Comparison of ENCODE assay signal across 11 cellular contexts in the genomic region with DNA sequence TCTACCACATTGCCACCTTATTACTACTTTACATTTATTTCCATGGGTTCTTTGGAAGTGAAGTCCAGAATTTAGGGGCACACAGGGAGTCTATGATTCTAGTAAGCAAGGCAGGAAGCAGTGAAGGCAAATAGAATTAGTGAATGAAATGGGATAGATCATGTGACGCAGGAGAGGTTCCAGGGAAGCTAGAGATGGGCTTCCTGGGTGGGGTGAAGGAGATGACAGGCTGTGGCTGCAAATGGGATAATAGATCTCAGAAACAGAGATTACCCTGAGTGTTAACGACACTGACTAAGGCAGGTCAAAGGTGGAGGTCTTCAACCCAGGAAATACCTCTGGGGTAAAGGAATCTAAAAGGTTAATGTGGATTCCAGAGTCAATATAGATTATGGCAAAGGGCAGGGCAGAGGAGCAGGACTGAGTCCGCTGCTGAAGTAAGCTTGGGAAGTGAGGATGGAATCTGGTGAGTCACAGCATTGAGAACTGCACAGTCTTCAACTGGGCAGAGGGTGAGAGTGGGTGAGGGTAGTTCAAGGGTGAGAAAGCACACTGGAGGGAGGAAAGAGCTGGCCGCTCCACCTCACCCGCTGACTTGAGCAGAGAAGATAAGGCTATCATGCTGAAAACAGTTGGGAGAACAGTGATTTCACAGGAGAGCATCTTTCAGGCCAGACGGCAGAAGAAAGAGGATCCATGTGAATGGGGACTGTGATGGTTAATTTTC.
DNase-seq lines count a peak whose midpoint lies in the region; ATAC-seq, FAIRE-seq and TF ChIP-seq lines count a peak whose summit lies in the region.
"Had no signal": no experiment of that assay in that cellular context is flagged by ENCODE, and none has a peak within 500 bp of the region (broad histone marks: within the 10 kb centered on the region; RNA-seq: fewer than 3 reads in every experiment).

No MANE protein-coding gene starts in this region.

- peak overlapping the region; percentile 56 for H3K4me2 ChIP-seq in K562 (ENCODE audit: insufficient read depth, low read length)

- no peaks in the 10 kb centered on the region for H3K36me3 ChIP-seq in K562 (ENCODE audit: control insufficient read depth, insufficient read depth, low read length)
- H3K36me3 ChIP-seq in kidney epithelial cell (ENCODE audit: control insufficient read depth, insufficient read depth, low read length), result no peaks in the 10 kb centered on the region

- POLR2A ChIA-PET in K562 (lab: Yijun Ruan, JAX), result interaction anchor here (0.8 to 1.5 kb wide), 4 partner anchors 11 to 230 kb away, joined by 3 to 4 read pairs (median 4); no protein-coding TSS in a partner anchor

- 1% methylated on average over 6 of the region's 6 CpGs for WGBS in K562 (ENCODE audit: insufficient coverage, low coverage, missing lambda C conversion rate)

- intact Hi-C loops in K562 (cut with micrococcal nuclease), result loop anchor here (2.0 kb wide), 1 partner anchor 70 kb away; no protein-coding TSS in a partner anchor

- no peaks in the 10 kb centered on the region for H3K79me2 ChIP-seq in K562 (ENCODE audit: control insufficient read depth, insufficient read depth, low read length)

- peaks cover 15 to 55% of the 10 kb centered on the region in 2 experiments for H3K4me1 ChIP-seq in K562 (replicated peaks in 1 of 2; ENCODE audit: control insufficient read depth in 2 of 2, insufficient read depth in 2 of 2, low read length in 2 of 2)

- TF ChIP-seq RAD21 in K562 (CRISPR knock-in tag; conservative IDR thresholded peaks at IDR 0.05 in 1 of 2, IDR thresholded peaks at IDR 0.05 in 1 of 2), result peak in 1 of 2 experiments; percentile 24; a peak in 2 of 4 replicates

- H3K27ac ChIP-seq in K562 (ENCODE audit: extremely low read depth, low read depth, low read length), result no peak overlapping the region; the same call in 2 of the 3 replicates

- no peaks in the 10 kb centered on the region for H3K9me3 ChIP-seq in K562 (replicated peaks; ENCODE audit: control insufficient read depth, insufficient read depth, low read depth, low read length)

- peak; percentile 68 for ATAC-seq in K562
- ATAC-seq in HG02938 (IDR thresholded peaks at IDR 0.05; ENCODE audit: unreplicated experiment), result no peak
- no peak for ATAC-seq in HG02678 (IDR thresholded peaks at IDR 0.05; ENCODE audit: unreplicated experiment)

- peak; percentile 91 for TF ChIP-seq EP300 in K562 (IDR thresholded peaks at IDR 0.05; ENCODE audit: low read length)

- peak; percentile 38 for FAIRE-seq in HTR-8/SVneo (lab: Jason Lieb, UNC)
- FAIRE-seq in K562 (lab: Jason Lieb, UNC), result peak; percentile 82

- H4K20me1 ChIP-seq in K562 (replicated peaks; ENCODE audit: control insufficient read depth, insufficient read depth, low read length), result no peaks in the 10 kb centered on the region

- TF ChIP-seq CTCF in K562 (IDR thresholded peaks at IDR 0.05 in 2 of 3, conservative IDR thresholded peaks at IDR 0.05 in 1 of 3; ENCODE audit: insufficient read depth in 2 of 3, low read depth in 1 of 3, low read length in 3 of 3), result no peak
- no peak for TF ChIP-seq CTCF in kidney epithelial cell (IDR thresholded peaks at IDR 0.05; ENCODE audit: insufficient read depth, low read length, poor library complexity, severe bottlenecking)

- no peak overlapping the region; the same call in 1 of the 2 replicates for H2AFZ ChIP-seq in K562 (ENCODE audit: low read depth, low read length)

- DNase-seq in ACHN (peak; percentile 73), HTR-8/SVneo (ENCODE audit: insufficient read length, low spot score) (peak; percentile 18), K562 (ENCODE audit: extremely low read depth in 1 of 4, low spot score in 3 of 4) (peak; percentile 63 to 87 (median 69)), kidney epithelial cell (ENCODE audit: low read depth) (peak; percentile 43), NCI-H446 (lab: John Stamatoyannopoulos, UW) (no peak), NCI-H748 treated with DMSO at 0.1 percent for 48 hours (lab: John Stamatoyannopoulos, UW) (no peak)
- DNase-seq: activated CD4-positive, alpha-beta T cell treated with anti-CD3 and anti-CD28 coated beads, Interleukin-2, amount 50 U/mL, for 48 hours; activated naive CD4-positive, alpha-beta T cell treated with anti-CD3 and anti-CD28 coated beads, Interleukin-2, amount 50 U/mL, for 16 hours; AML-193 had no signal

- TF ChIP-seq POLR2A in K562 (conservative IDR thresholded peaks at IDR 0.05), result no peak

- H3K9ac ChIP-seq in K562 (ENCODE audit: insufficient read depth in 1 of 2, low read depth in 2 of 2, low read length in 2 of 2), result no peak overlapping the region

- H3K27me3 ChIP-seq in K562 (ENCODE audit: control insufficient read depth in 2 of 2, insufficient read depth in 2 of 2, low read length in 2 of 2), result no peaks in the 10 kb centered on the region
- H3K27me3 ChIP-seq in kidney epithelial cell (ENCODE audit: control insufficient read depth, insufficient read depth, low read length), result no peaks in the 10 kb centered on the region

- no TSS peak for BruUV-seq in K562 (replicated peaks; lab: Mats Ljungman, UMichigan)

- H3K9me1 ChIP-seq in K562 (ENCODE audit: control insufficient read depth, insufficient read depth, low read length), result no peaks in the 10 kb centered on the region

- in situ Hi-C loops in ACHN (cut with HindIII; ENCODE audit: low pct_ligation_motif_present, low pct_unique_long_range_greater_than_20kb, low sequenced_read_pairs), result loop anchor here (25.0 kb wide), 1 partner anchor 240 kb away; no protein-coding TSS in a partner anchor
- in situ Hi-C loops in K562 (cut with MboI), result no loop called here

- CTCF ChIA-PET in K562 (lab: Yijun Ruan, JAX; ENCODE audit: low intra/inter-chr PET ratio), result no interaction called here

- H3K4me3 ChIP-seq in K562 (no peak overlapping the region), kidney epithelial cell (ENCODE audit: low read depth, low read length) (no peak overlapping the region)

TF ChIP-seq in K562, 482 proteins besides CTCF, POLR2A, EP300 and RAD21 (continues in another document):
- no peak for TF ChIP-seq TSC22D4 (tag; IDR thresholded peaks at IDR 0.05)
- TF ChIP-seq DPF2 (IDR thresholded peaks at IDR 0.05), result peak; percentile 93
- TF ChIP-seq CCNT2 (IDR thresholded peaks at IDR 0.05; ENCODE audit: borderline replicate concordance, extremely low read depth, insufficient read length, low read depth, low read length), result peak; percentile 28
- TF ChIP-seq ARID1B (IDR thresholded peaks at IDR 0.05), result peak; percentile 96
- peak; percentile 97 for TF ChIP-seq CBFA2T2 (conservative IDR thresholded peaks at IDR 0.05)
- TF ChIP-seq XRCC3 (IDR thresholded peaks at IDR 0.05), result no peak
- peak; percentile 45 for TF ChIP-seq TOE1 (IDR thresholded peaks at IDR 0.05; ENCODE audit: borderline replicate concordance)
- no peak for TF ChIP-seq TOE1 (CRISPR knock-in tag; IDR thresholded peaks at IDR 0.05; ENCODE audit: borderline replicate concordance, low read depth)
- TF ChIP-seq JUN (IDR thresholded peaks at IDR 0.05; ENCODE audit: borderline replicate concordance, low read depth, low read length), result peak; percentile 55; the same call in 1 of the 2 replicates
- TF ChIP-seq JUN (CRISPR knock-in tag; IDR thresholded peaks at IDR 0.05; ENCODE audit: borderline replicate concordance), result no peak

Comparison
In these comparisons a context has a peak if more than half of its experiments do, and no peak if none do; other contexts are left out.
1. DNase-seq: peak in ACHN (single experiment), HTR-8/SVneo (single experiment), K562 (4 of 4) and kidney epithelial cell (single experiment); none in NCI-H446 (0 of 2) and NCI-H748 treated with DMSO at 0.1 percent for 48 hours (single experiment).